Comparison of ENCODE assay signal across 10 cellular contexts in the genomic region with DNA sequence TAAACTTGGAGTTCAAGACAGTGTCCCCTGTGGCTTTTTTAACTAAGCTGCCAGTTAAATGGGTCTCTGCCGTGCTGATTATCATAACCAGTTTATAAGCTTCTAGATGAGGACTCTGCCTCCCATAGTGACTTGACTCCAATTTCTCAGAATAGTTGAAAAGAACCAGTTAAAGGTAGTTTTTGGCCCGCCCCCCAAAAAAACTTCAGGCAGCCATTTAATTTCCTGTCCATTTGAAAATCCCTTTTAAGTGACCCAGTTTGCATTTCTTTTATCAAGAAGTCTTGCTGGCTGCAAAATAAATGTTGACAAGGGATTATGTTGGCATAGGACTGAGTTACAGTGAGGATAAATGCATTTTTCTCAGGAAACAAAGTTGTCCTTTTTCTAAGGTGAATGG. TPM values are rescaled to one million over a fixed set of nuclear protein-coding genes. Genes with fewer than 3 reads are reported as not detected.
DNase-seq lines count a peak whose midpoint lies in the region; ATAC-seq and TF ChIP-seq lines count a peak whose summit lies in the region.
"Had no signal": no experiment of that assay in that cellular context is flagged by ENCODE, and none has a peak within 500 bp of the region (broad histone marks: within the 10 kb centered on the region; RNA-seq: fewer than 3 reads in every experiment).

No MANE protein-coding gene starts in this region.

- H3K4me3 ChIP-seq in SK-N-SH (ENCODE audit: low read depth in 2 of 2, low read length in 1 of 2) (peak overlapping the region; percentile 62 to 76; a peak in 3 of 4 replicates), OCI-LY7 (ENCODE audit: low read depth, low read length, poor library complexity, severe bottlenecking) (peak overlapping the region; percentile 80), dorsolateral prefrontal cortex (peak overlapping the region in 50 of 59 donors; percentile 5 to 99 (median 89)), osteoblast (ENCODE audit: insufficient read depth, low read length) (peak overlapping the region; percentile 91)

- CTCF ChIA-PET in SK-N-SH (lab: Yijun Ruan, JAX), result interaction anchor here (0.6 to 2.7 kb wide), 4 partner anchors 23 to 298 kb away, joined by 3 to 13 read pairs (median 4); no protein-coding TSS in a partner anchor
- CTCF ChIA-PET in OCI-LY7 (lab: Charles Lee; ENCODE audit: unreplicated experiment), result interaction anchor here (0.5 kb wide), 1 partner anchor 21 kb away, joined by 3 read pairs; no protein-coding TSS in a partner anchor

- H3K9me3 ChIP-seq in SK-N-SH (no peaks in the 10 kb centered on the region), OCI-LY7 (ENCODE audit: low read length) (no peaks in the 10 kb centered on the region), osteoblast (ENCODE audit: low read depth, low read length) (no peaks in the 10 kb centered on the region)

- peaks cover 88% of the 10 kb centered on the region for H3K79me2 ChIP-seq in SK-N-SH (ENCODE audit: insufficient read depth)
- H3K79me2 ChIP-seq in OCI-LY7 (ENCODE audit: insufficient read depth, low read depth, low read length), result peaks cover 72% of the 10 kb centered on the region
- H3K79me2 ChIP-seq in osteoblast (ENCODE audit: insufficient read depth, low read length), result peaks cover 93% of the 10 kb centered on the region

- H3K4me1 ChIP-seq in SK-N-SH (ENCODE audit: control insufficient read depth in 1 of 2, insufficient read depth in 2 of 2, low read depth in 1 of 2, low read length in 1 of 2) (peaks cover 19 to 34% of the 10 kb centered on the region in 2 experiments; a peak in 3 of 4 replicates), OCI-LY7 (ENCODE audit: insufficient read depth, low read length, poor library complexity, severe bottlenecking) (peaks cover 36% of the 10 kb centered on the region), osteoblast (ENCODE audit: insufficient read depth, low read length) (peaks cover 55% of the 10 kb centered on the region)

- WGBS in SK-N-SH (ENCODE audit: low lambda C conversion rate), result 60% methylated on average over 2 of the region's 2 CpGs

- intact Hi-C loops in OCI-LY7 (cut with micrococcal nuclease; ENCODE audit: unreplicated experiment), result loop anchor here (5.0 to 10.0 kb wide), 3 partner anchors 106 to 763 kb away; a partner anchor contains a TSS
- intact Hi-C loops in dorsolateral prefrontal cortex (cut with DNase I), result loop anchor here (5.0 to 10.0 kb wide), 4 partner anchors 44 to 593 kb away; a partner anchor contains a TSS

- POLR2A ChIA-PET in SK-N-SH (lab: Yijun Ruan, JAX) (no interaction called here), OCI-LY7 (lab: Charles Lee) (no interaction called here)

- no peak for DNase-seq in SK-N-SH
- no peak for DNase-seq in OCI-LY7 (ENCODE audit: low spot score)
- DNase-seq in dorsolateral prefrontal cortex, result no peak
- no peak for DNase-seq in osteoblast (ENCODE audit: insufficient read length, low spot score, missing footprints)
- DNase-seq in NCI-H1417 (lab: John Stamatoyannopoulos, UW), result no peak
- no peak for DNase-seq in RKO (ENCODE audit: low spot score)
- DNase-seq in NCI-H2196 (lab: John Stamatoyannopoulos, UW; ENCODE audit: unreplicated experiment), result no peak
- DNase-seq: midbrain, NCI-H526 treated with DMSO at 0.1 percent for 48 hours had no signal

- no peak for TF ChIP-seq RAD21 in SK-N-SH (IDR thresholded peaks at IDR 0.05; ENCODE audit: low read length)

- H3K9me2 ChIP-seq in SK-N-SH (no peaks in the 10 kb centered on the region), OCI-LY7 (ENCODE audit: insufficient read depth, low read length) (no peaks in the 10 kb centered on the region)

- H2AFZ ChIP-seq in SK-N-SH (ENCODE audit: low read depth) (no peak overlapping the region), OCI-LY7 (ENCODE audit: low read length) (no peak overlapping the region), osteoblast (ENCODE audit: low read length) (no peak overlapping the region)

- H3F3A ChIP-seq in SK-N-SH (replicated peaks; ENCODE audit: insufficient read depth), result peaks cover 6% of the 10 kb centered on the region

- H3K27ac ChIP-seq in SK-N-SH (ENCODE audit: low read depth in 2 of 2, low read length in 1 of 2) (0 out of 4 replicates have a peak overlapping the region, but pooled peaks of 1 of the 2 experiments have one; percentile 16), OCI-LY7 (ENCODE audit: low read depth, low read length, poor library complexity, severe bottlenecking) (no peak overlapping the region), dorsolateral prefrontal cortex (peak overlapping the region in 12 of 59 donors; percentile 5 to 99 (median 26)), osteoblast (ENCODE audit: low read depth, low read length) (peak overlapping the region; percentile 77)

- H3K9ac ChIP-seq in SK-N-SH, result peak overlapping the region; percentile 96; the same call in 1 of the 2 replicates

- no TSS peak for BruUV-seq in OCI-LY7 (replicated peaks; lab: Mats Ljungman, UMichigan)

- H3K4me2 ChIP-seq in SK-N-SH (peak overlapping the region; percentile 77), OCI-LY7 (ENCODE audit: low read length) (peak overlapping the region; percentile 97), osteoblast (ENCODE audit: insufficient read depth, low read length) (peak overlapping the region; percentile 95)

- TF ChIP-seq EP300 in SK-N-SH (IDR thresholded peaks at IDR 0.05; ENCODE audit: borderline replicate concordance in 1 of 2, low read depth in 1 of 2, low read length in 1 of 2), result no peak

- ATAC-seq in SK-N-SH treated with all-trans-retinoic acid at 6 μM for 48 hours, result no peak

- TF ChIP-seq CTCF in SK-N-SH (IDR thresholded peaks at IDR 0.05) (no peak), OCI-LY7 (conservative IDR thresholded peaks at IDR 0.05; ENCODE audit: low read length) (no peak), dorsolateral prefrontal cortex (IDR thresholded peaks at IDR 0.05 in 54 of 56, conservative IDR thresholded peaks at IDR 0.05 in 2 of 56; ENCODE audit: low read depth in 1 of 56, partially characterized antibody in 56 of 56) (no peak), osteoblast (IDR thresholded peaks at IDR 0.05; ENCODE audit: extremely low read depth, low read depth, low read length) (no peak)

- no peaks in the 10 kb centered on the region for H3K27me3 ChIP-seq in SK-N-SH (ENCODE audit: insufficient read depth)
- H3K27me3 ChIP-seq in dorsolateral prefrontal cortex, result no peaks in the 10 kb centered on the region
- no peaks in the 10 kb centered on the region for H3K27me3 ChIP-seq in osteoblast (ENCODE audit: insufficient read depth, low read length)

- H3K36me3 ChIP-seq in SK-N-SH (replicated peaks in 1 of 2; ENCODE audit: control insufficient read depth in 1 of 2, insufficient read depth in 2 of 2, low read length in 1 of 2) (peaks cover 50 to 60% of the 10 kb centered on the region in 2 experiments), OCI-LY7 (ENCODE audit: insufficient read depth, low read length) (peaks cover 65% of the 10 kb centered on the region), osteoblast (ENCODE audit: insufficient read depth, low read length) (peaks cover 63% of the 10 kb centered on the region)

- H4K20me1 ChIP-seq in SK-N-SH (ENCODE audit: insufficient read depth), result peaks cover 65% of the 10 kb centered on the region
- peaks cover 24% of the 10 kb centered on the region for H4K20me1 ChIP-seq in OCI-LY7 (ENCODE audit: insufficient read depth, low read length)
- peaks cover 60% of the 10 kb centered on the region for H4K20me1 ChIP-seq in osteoblast (ENCODE audit: insufficient read depth, low read length)

TF ChIP-seq in SK-N-SH, 30 proteins besides CTCF, POLR2A, EP300 and RAD21 (continues in another document):
- no peak for TF ChIP-seq NRF1 (IDR thresholded peaks at IDR 0.05; ENCODE audit: low read depth, low read length)
- no peak for TF ChIP-seq EZH2phosphoT487 (IDR thresholded peaks at IDR 0.05; ENCODE audit: borderline replicate concordance, low read depth)
- TF ChIP-seq, protein P1, sequence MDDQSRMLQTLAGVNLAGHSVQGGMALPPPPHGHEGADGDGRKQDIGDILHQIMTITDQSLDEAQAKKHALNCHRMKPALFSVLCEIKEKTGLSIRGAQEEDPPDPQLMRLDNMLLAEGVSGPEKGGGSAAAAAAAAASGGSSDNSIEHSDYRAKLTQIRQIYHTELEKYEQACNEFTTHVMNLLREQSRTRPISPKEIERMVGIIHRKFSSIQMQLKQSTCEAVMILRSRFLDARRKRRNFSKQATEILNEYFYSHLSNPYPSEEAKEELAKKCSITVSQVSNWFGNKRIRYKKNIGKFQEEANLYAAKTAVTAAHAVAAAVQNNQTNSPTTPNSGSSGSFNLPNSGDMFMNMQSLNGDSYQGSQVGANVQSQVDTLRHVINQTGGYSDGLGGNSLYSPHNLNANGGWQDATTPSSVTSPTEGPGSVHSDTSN (IDR thresholded peaks at IDR 0.05), result no peak
- no peak for TF ChIP-seq POLR2AphosphoS5 (IDR thresholded peaks at IDR 0.05; ENCODE audit: low read depth, low read length)
- TF ChIP-seq TEAD4 (IDR thresholded peaks at IDR 0.05; ENCODE audit: borderline replicate concordance, insufficient read depth), result no peak
- no peak for TF ChIP-seq FOSL2 (IDR thresholded peaks at IDR 0.05; ENCODE audit: borderline replicate concordance, low read depth)
- TF ChIP-seq NFIC (IDR thresholded peaks at IDR 0.05; ENCODE audit: borderline replicate concordance), result no peak

TF ChIP-seq in SK-N-SH treated with all-trans-retinoic acid at 6 μM for 48 hours, 23 proteins besides CTCF, POLR2A, EP300 and RAD21 (continues in another document):
- TF ChIP-seq ZC3H10 (CRISPR knock-in tag; IDR thresholded peaks at IDR 0.05) (no peak), CSDC2 (CRISPR knock-in tag; IDR thresholded peaks at IDR 0.05) (no peak), BACH2 (CRISPR knock-in tag; IDR thresholded peaks at IDR 0.05; ENCODE audit: borderline replicate concordance) (no peak), ESRRG (CRISPR knock-in tag; IDR thresholded peaks at IDR 0.05) (no peak), SNAI2 (CRISPR knock-in tag; IDR thresholded peaks at IDR 0.05) (no peak)

RNA-seq across cellular contexts. Expression of a gene that starts 2.3 kb away (rescaled TPM):
- 56.3 and 62.0 TPM in 2 replicates for polyA plus RNA-seq in SK-N-SH (2012; rRNA removed)
- polyA plus RNA-seq in SK-N-SH (2012; cell fraction: cytosol; rRNA removed), result 52.8 and 58.8 TPM in 2 replicates
- 64.5 and 103 TPM in 2 replicates for polyA plus RNA-seq in SK-N-SH (2012; cell fraction: nucleus; rRNA removed)
- total RNA-seq in OCI-LY7 (2014; rRNA removed; shearing (Covaris generic)), result 59.7 and 64.8 TPM in 2 replicates
- total RNA-seq in OCI-LY7 (2022) (86.1 and 89.5 TPM in 2 replicates), dorsolateral prefrontal cortex (10 to 100 TPM; 41.1 to 97.4 (median 66.6) TPM), osteoblast (96.3 and 131 TPM in 2 replicates)
